In the genomic region with DNA sequence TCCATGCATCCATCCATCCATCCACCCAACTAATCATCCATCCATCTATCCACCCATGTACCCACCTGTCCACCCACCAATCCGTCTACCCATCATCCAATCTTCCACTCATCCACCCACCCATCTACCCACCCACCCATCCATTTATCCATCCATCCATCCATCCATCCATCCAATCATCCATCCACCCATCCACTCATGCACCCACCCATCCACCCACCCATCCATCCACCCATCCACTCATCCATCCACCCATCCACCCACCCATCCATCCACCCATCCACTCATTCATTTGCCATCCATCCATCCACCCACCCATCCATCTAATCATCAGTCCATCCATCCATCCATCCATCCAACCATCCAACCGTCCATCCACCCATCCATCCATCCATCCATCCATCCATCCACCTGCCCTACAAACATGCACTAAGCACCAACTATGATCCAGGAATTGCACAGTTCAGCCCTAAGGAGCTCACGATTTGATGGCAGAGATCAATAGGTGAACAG, we compare ENCODE assay signal across 1 cellular context.
TF ChIP-seq lines count a peak whose summit lies in the region.

No MANE protein-coding gene starts in this region.

TF ChIP-seq in IMR-90, 13 proteins besides CTCF, POLR2A, EP300 and RAD21:
- no peak for TF ChIP-seq RCOR1 (IDR thresholded peaks at IDR 0.05; ENCODE audit: insufficient replicate concordance, low read length)
- TF ChIP-seq CHD1 (IDR thresholded peaks at IDR 0.05; ENCODE audit: low read depth, low read length): no peak
- TF ChIP-seq, protein P1, sequence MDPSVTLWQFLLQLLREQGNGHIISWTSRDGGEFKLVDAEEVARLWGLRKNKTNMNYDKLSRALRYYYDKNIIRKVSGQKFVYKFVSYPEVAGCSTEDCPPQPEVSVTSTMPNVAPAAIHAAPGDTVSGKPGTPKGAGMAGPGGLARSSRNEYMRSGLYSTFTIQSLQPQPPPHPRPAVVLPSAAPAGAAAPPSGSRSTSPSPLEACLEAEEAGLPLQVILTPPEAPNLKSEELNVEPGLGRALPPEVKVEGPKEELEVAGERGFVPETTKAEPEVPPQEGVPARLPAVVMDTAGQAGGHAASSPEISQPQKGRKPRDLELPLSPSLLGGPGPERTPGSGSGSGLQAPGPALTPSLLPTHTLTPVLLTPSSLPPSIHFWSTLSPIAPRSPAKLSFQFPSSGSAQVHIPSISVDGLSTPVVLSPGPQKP (IDR thresholded peaks at IDR 0.05; ENCODE audit: borderline replicate concordance, low read depth, low read length): no peak
- no peak for TF ChIP-seq CEBPB (IDR thresholded peaks at IDR 0.05; ENCODE audit: low read depth, low read length)
- TF ChIP-seq FOS (IDR thresholded peaks at IDR 0.05; ENCODE audit: low read depth, low read length): no peak
- TF ChIP-seq NFE2L2 (IDR thresholded peaks at IDR 0.05; ENCODE audit: low read depth, low read length): no peak
- TF ChIP-seq MAZ (IDR thresholded peaks at IDR 0.05; ENCODE audit: borderline replicate concordance, low read depth, low read length): no peak
- TF ChIP-seq SMC3 (IDR thresholded peaks at IDR 0.05; ENCODE audit: low read depth, low read length): no peak
- TF ChIP-seq BHLHE40 (IDR thresholded peaks at IDR 0.05; ENCODE audit: low read depth, low read length): no peak
- no peak for TF ChIP-seq MXI1 (IDR thresholded peaks at IDR 0.05; ENCODE audit: borderline replicate concordance, low read depth, low read length)
- no peak for TF ChIP-seq USF2 (IDR thresholded peaks at IDR 0.05; ENCODE audit: low read depth, low read length)
- TF ChIP-seq MAFK (IDR thresholded peaks at IDR 0.05; ENCODE audit: low read depth, low read length): no peak
- TF ChIP-seq RFX5 (IDR thresholded peaks at IDR 0.05; ENCODE audit: low read depth, low read length): no peak
TF ChIP-seq in IMR-90: peak in this region for 0.
